8 cellular contexts compared by ENCODE assay signal in the genomic region with DNA sequence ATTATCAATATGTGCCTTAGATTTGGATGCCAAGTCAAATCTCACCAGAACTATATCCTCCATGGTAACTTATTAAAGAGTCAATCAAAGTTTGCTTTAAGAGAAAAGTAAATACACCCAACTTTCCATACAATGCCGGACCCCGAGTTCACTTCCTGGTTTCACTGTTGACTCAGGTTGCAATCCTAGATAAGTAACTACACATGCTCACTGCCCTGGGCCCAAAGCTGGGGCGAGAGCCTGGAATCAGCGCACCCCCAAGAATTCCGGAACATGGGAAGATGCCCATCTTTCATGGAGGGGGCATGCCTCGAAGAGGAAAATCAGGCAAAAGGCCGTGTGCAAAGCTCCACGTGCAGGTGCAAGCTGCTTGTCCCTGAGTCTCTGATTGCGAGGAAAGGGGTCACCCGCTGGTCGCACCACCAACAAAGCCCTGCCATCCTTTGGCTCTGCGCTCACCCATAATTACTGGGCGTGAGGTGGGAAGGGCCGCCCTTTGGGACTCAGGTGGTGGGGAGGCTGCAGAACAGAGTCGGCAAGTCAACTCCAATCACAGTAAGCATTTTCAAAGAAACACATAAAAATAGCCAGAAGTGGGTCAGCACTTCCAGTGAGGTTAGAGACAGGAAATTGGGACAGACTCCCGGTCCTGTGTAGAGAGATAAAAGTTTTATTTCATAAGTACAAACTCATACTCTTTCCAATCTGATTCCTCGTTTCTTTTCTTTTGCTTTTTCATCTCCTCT.
DNase-seq lines count a peak whose midpoint lies in the region; ATAC-seq lines count a peak whose summit lies in the region.

No MANE protein-coding gene starts in this region.

- H3K9me3 Mint-ChIP-seq in activated naive CD4-positive, alpha-beta T cell treated with anti-CD3 and anti-CD28 coated beads, Interleukin-2, amount 10 ng/mL, durations not matched to agents 7 days and 5 days: no peaks in the 10 kb centered on the region
- H3K9me3 Mint-ChIP-seq in activated naive CD8-positive, alpha-beta T cell treated with anti-CD3 and anti-CD28 coated beads, Interleukin-2, amount 50 U/mL, for 24 hours: no peaks in the 10 kb centered on the region

- H3K36me3 ChIP-seq in urinary bladder (ENCODE audit: insufficient read depth): no peaks in the 10 kb centered on the region

- 61% methylated on average over 17 of the region's 17 CpGs for WGBS in urinary bladder

- ATAC-seq in activated naive CD8-positive, alpha-beta T cell treated with anti-CD3 and anti-CD28 coated beads, Interleukin-2, amount 50 U/mL, for 24 hours: no peak
- ATAC-seq in HG02938 (IDR thresholded peaks at IDR 0.05; ENCODE audit: unreplicated experiment) (no peak), HG02840 (IDR thresholded peaks at IDR 0.05; ENCODE audit: low FRiP score, unreplicated experiment) (no peak)

- CTCF ChIA-PET in activated naive CD4-positive, alpha-beta T cell treated with anti-CD3 and anti-CD28 coated beads, Interleukin-2, amount 10 ng/mL, durations not matched to agents 7 days and 5 days (lab: Charles Lee): no interaction called here

- no peak overlapping the region for H3K4me3 Mint-ChIP-seq in activated naive CD4-positive, alpha-beta T cell treated with anti-CD3 and anti-CD28 coated beads, Interleukin-2, amount 10 ng/mL, durations not matched to agents 7 days and 5 days
- H3K4me3 Mint-ChIP-seq in activated naive CD8-positive, alpha-beta T cell treated with anti-CD3 and anti-CD28 coated beads, Interleukin-2, amount 50 U/mL, for 24 hours: no peak overlapping the region

- no peaks in the 10 kb centered on the region for H3K4me1 ChIP-seq in urinary bladder (ENCODE audit: insufficient read depth)

- no peak overlapping the region for H3K4me3 ChIP-seq in urinary bladder (ENCODE audit: low read depth, low read length)

- H3K4me1 Mint-ChIP-seq in activated naive CD4-positive, alpha-beta T cell treated with anti-CD3 and anti-CD28 coated beads, Interleukin-2, amount 10 ng/mL, durations not matched to agents 7 days and 5 days: peaks cover 75% of the 10 kb centered on the region
- peaks cover 92% of the 10 kb centered on the region for H3K4me1 Mint-ChIP-seq in activated naive CD8-positive, alpha-beta T cell treated with anti-CD3 and anti-CD28 coated beads, Interleukin-2, amount 50 U/mL, for 24 hours

- peaks cover 4% of the 10 kb centered on the region for H3K36me3 Mint-ChIP-seq in activated naive CD4-positive, alpha-beta T cell treated with anti-CD3 and anti-CD28 coated beads, Interleukin-2, amount 10 ng/mL, durations not matched to agents 7 days and 5 days
- H3K36me3 Mint-ChIP-seq in activated naive CD8-positive, alpha-beta T cell treated with anti-CD3 and anti-CD28 coated beads, Interleukin-2, amount 50 U/mL, for 24 hours (ENCODE audit: low read depth): no peaks in the 10 kb centered on the region

- H3K27ac Mint-ChIP-seq in activated naive CD4-positive, alpha-beta T cell treated with anti-CD3 and anti-CD28 coated beads, Interleukin-2, amount 10 ng/mL, durations not matched to agents 7 days and 5 days: peak overlapping the region; percentile 70
- H3K27ac Mint-ChIP-seq in activated naive CD8-positive, alpha-beta T cell treated with anti-CD3 and anti-CD28 coated beads, Interleukin-2, amount 50 U/mL, for 24 hours: peak overlapping the region; percentile 93

- no peak for DNase-seq in activated naive CD4-positive, alpha-beta T cell treated with anti-CD3 and anti-CD28 coated beads, Interleukin-2, amount 10 ng/mL, durations not matched to agents 7 days and 5 days
- no peak for DNase-seq in activated naive CD4-positive, alpha-beta T cell treated with anti-CD3 and anti-CD28 coated beads, Interleukin-2, amount 50 U/mL, for 16 hours
- no peak for DNase-seq in activated naive CD8-positive, alpha-beta T cell treated with anti-CD3 and anti-CD28 coated beads, Interleukin-2, amount 50 U/mL, for 24 hours
- DNase-seq in lung microvascular endothelial cell (ENCODE audit: low read depth in 2 of 2) (peak; percentile 69 to 85), AML-193 (lab: John Stamatoyannopoulos, UW) (no peak)

- peak overlapping the region; percentile 16 for H3K27ac ChIP-seq in urinary bladder (ENCODE audit: low read depth)

- H3K27me3 Mint-ChIP-seq in activated naive CD4-positive, alpha-beta T cell treated with anti-CD3 and anti-CD28 coated beads, Interleukin-2, amount 10 ng/mL, durations not matched to agents 7 days and 5 days: no peaks in the 10 kb centered on the region
- no peaks in the 10 kb centered on the region for H3K27me3 Mint-ChIP-seq in activated naive CD8-positive, alpha-beta T cell treated with anti-CD3 and anti-CD28 coated beads, Interleukin-2, amount 50 U/mL, for 24 hours

Comparison
In these comparisons a context has a peak if more than half of its experiments do, and no peak if none do; other contexts are left out.
1. DNase-seq: peak in lung microvascular endothelial cell (2 of 2); none in activated naive CD4-positive, alpha-beta T cell treated with anti-CD3 and anti-CD28 coated beads, Interleukin-2, amount 10 ng/mL, durations not matched to agents 7 days and 5 days (single experiment), activated naive CD4-positive, alpha-beta T cell treated with anti-CD3 and anti-CD28 coated beads, Interleukin-2, amount 50 U/mL, for 16 hours (single experiment), activated naive CD8-positive, alpha-beta T cell treated with anti-CD3 and anti-CD28 coated beads, Interleukin-2, amount 50 U/mL, for 24 hours (single experiment) and AML-193 (0 of 2).